ENCODE assay signal across 38 cellular contexts in genomic region chr19:28281676-28282075, GRCh38.
"Had no signal": no experiment of that assay in that cellular context is flagged by ENCODE, and none has a peak within 500 bp of the region (broad histone marks: within the 10 kb centered on the region; RNA-seq: fewer than 3 reads in every experiment).

No MANE protein-coding gene starts in this region.

- H3K27ac ChIP-seq: adrenal gland, ascending aorta, body of pancreas, brain microvascular endothelial cell, breast epithelium, cardiac muscle cell had no signal

- H3K4me1 Mint-ChIP-seq: activated naive CD4-positive, alpha-beta T cell treated with anti-CD3 and anti-CD28 coated beads, Interleukin-2, amount 10 ng/mL, durations not matched to agents 7 days and 5 days; activated naive CD4-positive, alpha-beta T cell treated with anti-CD3 and anti-CD28 coated beads, Interleukin-2, amount 50 U/mL, for 24 hours; activated naive CD8-positive, alpha-beta T cell treated with anti-CD3 and anti-CD28 coated beads for 36 hours; activated naive CD8-positive, alpha-beta T cell treated with anti-CD3 and anti-CD28 coated beads, Interleukin-2, amount 10 ng/mL, durations not matched to agents 7 days and 5 days; activated naive CD8-positive, alpha-beta T cell treated with anti-CD3 and anti-CD28 coated beads, Interleukin-2, amount 50 U/mL, for 24 hours; activated T-helper 17 cell treated with anti-CD3 and anti-CD28 coated beads, Interleukin-2, amount 50 U/mL, for 72 hours; central memory CD8-positive, alpha-beta T cell had no signal

- H3K27ac Mint-ChIP-seq: activated naive CD4-positive, alpha-beta T cell treated with anti-CD3 and anti-CD28 coated beads for 36 hours; activated naive CD4-positive, alpha-beta T cell treated with anti-CD3 and anti-CD28 coated beads, Interleukin-2, amount 10 ng/mL, durations not matched to agents 7 days and 5 days; activated naive CD4-positive, alpha-beta T cell treated with anti-CD3 and anti-CD28 coated beads, Interleukin-2, amount 50 U/mL, for 24 hours; activated naive CD4-positive, alpha-beta T cell treated with anti-CD3 and anti-CD28 coated beads, Interleukin-2, amount 50 U/mL, for 72 hours; activated naive CD8-positive, alpha-beta T cell; activated naive CD8-positive, alpha-beta T cell treated with anti-CD3 and anti-CD28 coated beads for 36 hours; activated naive CD8-positive, alpha-beta T cell treated with anti-CD3 and anti-CD28 coated beads, Interleukin-2, amount 10 ng/mL, durations not matched to agents 7 days and 5 days; activated naive CD8-positive, alpha-beta T cell treated with anti-CD3 and anti-CD28 coated beads, Interleukin-2, amount 50 U/mL, for 24 hours; activated T-cell treated with anti-CD3 and anti-CD28 coated beads, Interleukin-2, amount 50 U/mL, for 24 hours; activated T-cell treated with anti-CD3 and anti-CD28 coated beads, Interleukin-2, amount 50 U/mL, for 72 hours; activated T-helper 1 cell treated with anti-CD3 and anti-CD28 coated beads, Interleukin-12 subunit alpha, Interleukin-12 subunit beta, Interleukin-2, Interleukin-4 antibody, amounts not matched to agents 30 ng/mL and 10 ng/mL and 1 ng/mL, durations not matched to agents 14 hours and 24 hours and 36 hours; activated T-helper 17 cell treated with anti-CD3 and anti-CD28 coated beads, Interleukin-2, amount 50 U/mL, for 72 hours; activated T-helper 2 cell treated with anti-CD3 and anti-CD28 coated beads, Interferon-gamma antibody, Interleukin-2, Interleukin-4, amounts not matched to agents 10 μg/mL and 5 μg/mL and 100 μg/mL, durations not matched to agents 14 hours and 24 hours and 36 hours; brain had no signal

- H3K4me1 ChIP-seq: adrenal gland, ascending aorta, body of pancreas, breast epithelium had no signal

- H3K9me3 ChIP-seq: adrenal gland, ascending aorta, body of pancreas had no signal

- H3K9me3 Mint-ChIP-seq: activated naive CD8-positive, alpha-beta T cell treated with anti-CD3 and anti-CD28 coated beads for 36 hours; activated T-cell treated with anti-CD3 and anti-CD28 coated beads, Interleukin-2, amount 50 U/mL, for 4 hours; activated T-helper 1 cell treated with anti-CD3 and anti-CD28 coated beads, Interleukin-12 subunit alpha, Interleukin-12 subunit beta, Interleukin-2, Interleukin-4 antibody, amounts not matched to agents 30 ng/mL and 10 ng/mL and 1 ng/mL, durations not matched to agents 14 hours and 24 hours and 36 hours had no signal

- H3K27me3 Mint-ChIP-seq: activated naive CD4-positive, alpha-beta T cell treated with anti-CD3 and anti-CD28 coated beads, Interleukin-2, amount 10 ng/mL, durations not matched to agents 7 days and 5 days; activated naive CD8-positive, alpha-beta T cell treated with anti-CD3 and anti-CD28 coated beads, Interleukin-2, amount 10 ng/mL, durations not matched to agents 7 days and 5 days; activated T-cell treated with anti-CD3 and anti-CD28 coated beads, Interleukin-2, amount 50 U/mL, for 24 hours had no signal

- H3K36me3 Mint-ChIP-seq: activated naive CD4-positive, alpha-beta T cell treated with anti-CD3 and anti-CD28 coated beads, Interleukin-2, amount 10 ng/mL, durations not matched to agents 7 days and 5 days; activated naive CD4-positive, alpha-beta T cell treated with anti-CD3 and anti-CD28 coated beads, Interleukin-2, amount 50 U/mL, for 24 hours; activated naive CD8-positive, alpha-beta T cell; activated naive CD8-positive, alpha-beta T cell treated with anti-CD3 and anti-CD28 coated beads for 36 hours; activated naive CD8-positive, alpha-beta T cell treated with anti-CD3 and anti-CD28 coated beads, Interleukin-2, amount 10 ng/mL, durations not matched to agents 7 days and 5 days; brain had no signal

- H3K36me3 ChIP-seq: adrenal gland, ascending aorta, brain microvascular endothelial cell, breast epithelium, cardiac muscle cell had no signal

- H3K27me3 ChIP-seq: adrenal gland, ascending aorta, body of pancreas, brain microvascular endothelial cell, breast epithelium, cardiac muscle cell had no signal

- H3K4me3 ChIP-seq: adrenal gland, ascending aorta, body of pancreas, breast epithelium, cardiac muscle cell had no signal

- DNase-seq: activated effector memory CD4-positive, alpha-beta T cell treated with anti-CD3 and anti-CD28 coated beads, Interleukin-2, amount 50 U/mL, for 16 hours; activated effector memory CD4-positive, alpha-beta T cell treated with Interleukin-2 at 50 U/mL for 16 hours; activated gamma-delta T cell; activated gamma-delta T cell treated with Interleukin-2 at 50 U/mL for 16 hours; activated naive CD4-positive, alpha-beta T cell; activated naive CD4-positive, alpha-beta T cell treated with anti-CD3 and anti-CD28 coated beads for 36 hours; activated naive CD4-positive, alpha-beta T cell treated with anti-CD3 and anti-CD28 coated beads, Interleukin-2, amount 10 ng/mL, durations not matched to agents 7 days and 5 days; activated naive CD4-positive, alpha-beta T cell treated with anti-CD3 and anti-CD28 coated beads, Interleukin-2, amount 50 U/mL, for 16 hours; activated naive CD4-positive, alpha-beta T cell treated with Interleukin-2 at 50 U/mL for 16 hours; activated naive CD8-positive, alpha-beta T cell treated with anti-CD3 and anti-CD28 coated beads for 36 hours; activated naive CD8-positive, alpha-beta T cell treated with anti-CD3 and anti-CD28 coated beads, Interleukin-2, amount 10 ng/mL, durations not matched to agents 7 days and 5 days; activated naive CD8-positive, alpha-beta T cell treated with anti-CD3 and anti-CD28 coated beads, Interleukin-2, amount 50 U/mL, for 24 hours; activated T-cell treated with anti-CD3 and anti-CD28 coated beads, Interleukin-2, amount 50 U/mL, for 1 hour; activated T-cell treated with anti-CD3 and anti-CD28 coated beads, Interleukin-2, amount 50 U/mL, for 24 hours; activated T-cell treated with anti-CD3 and anti-CD28 coated beads, Interleukin-2, amount 50 U/mL, for 4 hours; activated T-cell treated with anti-CD3 and anti-CD28 coated beads, Interleukin-2, amount 50 U/mL, for 48 hours; activated T-cell treated with anti-CD3 and anti-CD28 coated beads, Interleukin-2, amount 50 U/mL, for 72 hours; adrenal gland; amniotic stem cell; amygdala; anterior cingulate cortex; aorta; body of pancreas; brain microvascular endothelial cell; caudate nucleus; central memory CD4-positive, alpha-beta T cell; cerebellar nuclear complex had no signal

- H3K4me3 Mint-ChIP-seq: activated naive CD4-positive, alpha-beta T cell treated with anti-CD3 and anti-CD28 coated beads for 36 hours; activated naive CD4-positive, alpha-beta T cell treated with anti-CD3 and anti-CD28 coated beads, Interleukin-2, amount 10 ng/mL, durations not matched to agents 7 days and 5 days; activated naive CD4-positive, alpha-beta T cell treated with anti-CD3 and anti-CD28 coated beads, Interleukin-2, amount 50 U/mL, for 24 hours; activated naive CD8-positive, alpha-beta T cell; activated naive CD8-positive, alpha-beta T cell treated with anti-CD3 and anti-CD28 coated beads for 36 hours; activated naive CD8-positive, alpha-beta T cell treated with anti-CD3 and anti-CD28 coated beads, Interleukin-2, amount 10 ng/mL, durations not matched to agents 7 days and 5 days; activated naive CD8-positive, alpha-beta T cell treated with anti-CD3 and anti-CD28 coated beads, Interleukin-2, amount 50 U/mL, for 24 hours; activated T-cell treated with anti-CD3 and anti-CD28 coated beads, Interleukin-2, amount 50 U/mL, for 24 hours; activated T-cell treated with anti-CD3 and anti-CD28 coated beads, Interleukin-2, amount 50 U/mL, for 4 hours; activated T-cell treated with anti-CD3 and anti-CD28 coated beads, Interleukin-2, amount 50 U/mL, for 72 hours; activated T-helper 1 cell treated with anti-CD3 and anti-CD28 coated beads, Interleukin-12 subunit alpha, Interleukin-12 subunit beta, Interleukin-2, Interleukin-4 antibody, amounts not matched to agents 30 ng/mL and 10 ng/mL and 1 ng/mL, durations not matched to agents 14 hours and 24 hours and 36 hours; activated T-helper 17 cell treated with anti-CD3 and anti-CD28 coated beads, Interleukin-2, amount 50 U/mL, for 72 hours; brain; central memory CD8-positive, alpha-beta T cell had no signal
